12 cellular contexts compared by ENCODE assay signal in the genomic region with DNA sequence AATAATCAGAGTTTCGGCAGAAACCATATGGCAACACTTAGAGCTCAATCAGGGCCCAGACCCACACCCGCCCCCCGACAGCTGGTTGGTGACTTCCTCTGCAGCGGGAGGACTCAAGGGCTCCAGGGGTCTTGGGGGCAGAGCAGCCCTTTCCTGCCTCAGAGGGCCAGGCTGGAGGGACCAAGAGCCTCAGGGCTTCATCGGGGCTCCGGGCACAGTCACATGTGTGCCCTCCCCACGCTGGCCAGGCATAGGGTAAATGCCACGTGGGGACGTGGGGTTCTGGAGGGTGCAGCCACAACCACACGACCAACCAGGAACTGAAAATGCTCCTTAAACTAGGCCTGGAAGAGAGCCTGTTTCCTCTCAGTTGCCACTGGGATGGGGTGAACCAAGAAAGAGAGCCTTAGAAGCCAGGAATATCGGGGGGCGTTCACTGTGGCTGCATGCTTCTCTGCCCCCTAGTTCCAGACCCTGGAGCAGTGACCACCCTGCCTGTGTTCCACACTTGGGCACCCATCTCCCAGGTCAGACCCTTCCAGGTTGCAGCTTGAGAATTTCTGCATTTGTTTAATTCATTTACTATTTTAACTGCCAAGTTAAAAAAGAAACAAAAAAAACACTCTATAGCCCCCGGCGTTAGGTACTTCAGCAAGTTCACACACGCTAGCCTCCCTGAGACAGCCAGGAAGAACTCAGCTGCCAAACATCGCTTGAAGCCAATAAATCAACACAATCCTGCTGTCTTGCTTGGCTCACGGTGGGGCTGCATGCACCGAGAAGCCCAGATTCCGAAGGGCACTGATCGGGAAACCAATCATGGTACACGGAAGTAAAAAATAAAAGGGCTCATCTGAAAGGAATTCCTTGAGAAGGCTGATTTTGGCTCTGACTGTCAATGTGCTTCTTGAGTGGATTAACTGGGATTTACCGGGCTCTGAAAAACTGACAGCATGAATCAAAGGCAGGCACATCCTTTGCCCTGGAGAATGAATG. TPM values are rescaled to one million over a fixed set of nuclear protein-coding genes. Genes with fewer than 3 reads are reported as not detected.
A peak's percentile ranks its signal among the peaks of the same experiment; 100 is the strongest.
DNase-seq lines count a peak whose midpoint lies in the region; ATAC-seq and TF ChIP-seq lines count a peak whose summit lies in the region.
"Had no signal": no experiment of that assay in that cellular context is flagged by ENCODE, and none has a peak within 500 bp of the region (broad histone marks: within the 10 kb centered on the region; RNA-seq: fewer than 3 reads in every experiment).

No MANE protein-coding gene starts in this region.

- H3K9me2 ChIP-seq in MM.1S (replicated peaks; ENCODE audit: insufficient read depth, low read length) (no peaks in the 10 kb centered on the region), OCI-LY7 (ENCODE audit: insufficient read depth, low read length) (no peaks in the 10 kb centered on the region)

- H2AFZ ChIP-seq in mammary epithelial cell (ENCODE audit: low read depth, low read length) = no peak overlapping the region
- no peak overlapping the region for H2AFZ ChIP-seq in MM.1S (ENCODE audit: low read length)
- no peak overlapping the region for H2AFZ ChIP-seq in OCI-LY7 (ENCODE audit: low read length)

- H3K9me3 Mint-ChIP-seq in Caco-2 (ENCODE audit: unreplicated experiment) (peaks cover 8% of the 10 kb centered on the region), nephron progenitor cell (peaks cover 6% of the 10 kb centered on the region)

- no peak for DNase-seq in Caco-2
- peak; percentile 46 for DNase-seq in NCI-H1694 (lab: John Stamatoyannopoulos, UW)
- peak; percentile 61 for DNase-seq in mammary epithelial cell
- no peak for DNase-seq in nephron progenitor cell
- DNase-seq in cerebellar nuclear complex (lab: John Stamatoyannopoulos, UW) = no peak
- no peak for DNase-seq in MM.1S
- no peak for DNase-seq in OCI-LY7 (ENCODE audit: low spot score)
- DNase-seq: activated CD4-positive, alpha-beta memory T cell treated with anti-CD3 and anti-CD28 coated beads, Interleukin-2, amount 10 ng/mL, durations not matched to agents 7 days and 5 days; natural killer cell; stimulated activated naive CD4-positive, alpha-beta T cell had no signal

- H3F3A ChIP-seq in MM.1S (ENCODE audit: insufficient read depth, low read length) = no peaks in the 10 kb centered on the region

- H3K36me3 ChIP-seq in Caco-2 (ENCODE audit: control insufficient read depth, insufficient read depth, low read length) (no peaks in the 10 kb centered on the region), mammary epithelial cell (ENCODE audit: insufficient read depth, low read length) (no peaks in the 10 kb centered on the region), MM.1S (replicated peaks; ENCODE audit: insufficient read depth, low read length) (no peaks in the 10 kb centered on the region), OCI-LY7 (ENCODE audit: insufficient read depth, low read length) (no peaks in the 10 kb centered on the region)

- H3K27ac Mint-ChIP-seq in Caco-2 (ENCODE audit: unreplicated experiment) (peak overlapping the region; percentile 56), nephron progenitor cell (peak overlapping the region; percentile 86)
- H3K27ac Mint-ChIP-seq: activated CD4-positive, alpha-beta memory T cell treated with anti-CD3 and anti-CD28 coated beads, Interleukin-2, amount 10 ng/mL, durations not matched to agents 7 days and 5 days; activated naive CD8-positive, alpha-beta T cell; natural killer cell had no signal

- 24% methylated on average over 17 of the region's 22 CpGs for WGBS in mammary epithelial cell (ENCODE audit: low coverage, missing lambda C conversion rate)

- no peak overlapping the region for H3K27ac ChIP-seq in mammary epithelial cell (ENCODE audit: insufficient read depth, low read depth, low read length)
- H3K27ac ChIP-seq in MM.1S (ENCODE audit: low read length) = no peak overlapping the region
- H3K27ac ChIP-seq in OCI-LY7 (ENCODE audit: low read depth, low read length, poor library complexity, severe bottlenecking) = no peak overlapping the region

- no peaks in the 10 kb centered on the region; the same call in 1 of the 2 replicates for H3K4me1 ChIP-seq in Caco-2
- no peaks in the 10 kb centered on the region for H3K4me1 ChIP-seq in mammary epithelial cell (ENCODE audit: insufficient read depth, low read length)
- no peaks in the 10 kb centered on the region for H3K4me1 ChIP-seq in MM.1S (ENCODE audit: low read length)
- H3K4me1 ChIP-seq in OCI-LY7 (ENCODE audit: insufficient read depth, low read length, poor library complexity, severe bottlenecking) = no peaks in the 10 kb centered on the region

- H3K36me3 Mint-ChIP-seq in Caco-2 (ENCODE audit: insufficient read depth, unreplicated experiment) = no peaks in the 10 kb centered on the region
- H3K36me3 Mint-ChIP-seq in nephron progenitor cell (ENCODE audit: low read depth) = no peaks in the 10 kb centered on the region
- H3K36me3 Mint-ChIP-seq: natural killer cell had no signal

- CTCF ChIA-PET in Caco-2 (lab: Charles Lee) = no interaction called here
- CTCF ChIA-PET in mammary epithelial cell (lab: Charles Lee; ENCODE audit: low non-redundant PET) = no interaction called here
- CTCF ChIA-PET in OCI-LY7 (lab: Charles Lee; ENCODE audit: unreplicated experiment) = no interaction called here

- H4K20me1 ChIP-seq in mammary epithelial cell (ENCODE audit: insufficient read depth, low read length) (no peaks in the 10 kb centered on the region), MM.1S (ENCODE audit: insufficient read depth, low read length) (no peaks in the 10 kb centered on the region), OCI-LY7 (ENCODE audit: insufficient read depth, low read length) (no peaks in the 10 kb centered on the region)

- in situ Hi-C loops in mammary epithelial cell (cut with MboI; ENCODE audit: low sequenced_read_pairs in 2 of 2) = loop anchor here in 1 of 2 donors (25.0 kb wide), 2 partner anchors 299 to 1199 kb away; a partner anchor contains a TSS

- H3K27me3 Mint-ChIP-seq in Caco-2 (ENCODE audit: insufficient read depth, unreplicated experiment) = peaks cover 21% of the 10 kb centered on the region
- H3K27me3 Mint-ChIP-seq in nephron progenitor cell (ENCODE audit: low read depth, poor library complexity) = peaks cover 33% of the 10 kb centered on the region
- H3K27me3 Mint-ChIP-seq: activated CD4-positive, alpha-beta memory T cell treated with anti-CD3 and anti-CD28 coated beads, Interleukin-2, amount 10 ng/mL, durations not matched to agents 7 days and 5 days had no signal

- H3K4me1 Mint-ChIP-seq in Caco-2 (ENCODE audit: low read depth, unreplicated experiment) = peaks cover 8% of the 10 kb centered on the region
- H3K4me1 Mint-ChIP-seq in nephron progenitor cell = peaks cover 64% of the 10 kb centered on the region
- H3K4me1 Mint-ChIP-seq: activated CD4-positive, alpha-beta memory T cell treated with anti-CD3 and anti-CD28 coated beads, Interleukin-2, amount 10 ng/mL, durations not matched to agents 7 days and 5 days; natural killer cell had no signal

- no peak for ATAC-seq in HG02938 (IDR thresholded peaks at IDR 0.05; ENCODE audit: unreplicated experiment)
- ATAC-seq: natural killer cell had no signal

- H3K9ac ChIP-seq in mammary epithelial cell (ENCODE audit: insufficient read depth, low read length) (no peak overlapping the region), MM.1S (ENCODE audit: low read length) (no peak overlapping the region)

- dilution Hi-C loops in mammary epithelial cell (cut with HindIII; ENCODE audit: low sequenced_read_pairs) = no loop called here

- BruUV-seq in Caco-2 (replicated peaks; lab: Mats Ljungman, UMichigan) = no TSS peak
- BruUV-seq in mammary epithelial cell (replicated peaks; lab: Mats Ljungman, UMichigan) = no TSS peak
- no TSS peak for BruUV-seq in OCI-LY7 (replicated peaks; lab: Mats Ljungman, UMichigan)

- H3K9me3 ChIP-seq in Caco-2 (peaks cover 6% of the 10 kb centered on the region), mammary epithelial cell (replicated peaks; ENCODE audit: insufficient read depth, low read length) (peaks cover 3% of the 10 kb centered on the region), MM.1S (replicated peaks; ENCODE audit: insufficient read depth, low read length) (no peaks in the 10 kb centered on the region), OCI-LY7 (ENCODE audit: low read length) (peaks cover 3% of the 10 kb centered on the region; the same call in 1 of the 2 replicates)

- H3K79me2 ChIP-seq in mammary epithelial cell (ENCODE audit: insufficient read depth, low read length) = no peaks in the 10 kb centered on the region
- no peaks in the 10 kb centered on the region for H3K79me2 ChIP-seq in MM.1S (ENCODE audit: low read length)
- no peaks in the 10 kb centered on the region for H3K79me2 ChIP-seq in OCI-LY7 (ENCODE audit: insufficient read depth, low read depth, low read length)

- POLR2A ChIA-PET in Caco-2 (lab: Charles Lee) (no interaction called here), OCI-LY7 (lab: Charles Lee) (no interaction called here)

- H3K4me2 ChIP-seq in mammary epithelial cell (ENCODE audit: insufficient read depth, low read depth, low read length) (peak overlapping the region; percentile 43), MM.1S (ENCODE audit: low read depth, low read length) (no peak overlapping the region), OCI-LY7 (ENCODE audit: low read length) (no peak overlapping the region)

- intact Hi-C loops in Caco-2 (cut with micrococcal nuclease; ENCODE audit: unreplicated experiment) (no loop called here), mammary epithelial cell (cut with micrococcal nuclease) (no loop called here), OCI-LY7 (cut with micrococcal nuclease; ENCODE audit: unreplicated experiment) (no loop called here)

- no peak overlapping the region for H3K4me3 Mint-ChIP-seq in Caco-2 (ENCODE audit: unreplicated experiment)
- H3K4me3 Mint-ChIP-seq in nephron progenitor cell = peak overlapping the region; percentile 13
- H3K4me3 Mint-ChIP-seq: activated CD4-positive, alpha-beta memory T cell treated with anti-CD3 and anti-CD28 coated beads, Interleukin-2, amount 10 ng/mL, durations not matched to agents 7 days and 5 days; activated naive CD8-positive, alpha-beta T cell; natural killer cell had no signal

- H3K4me3 ChIP-seq in Caco-2 (ENCODE audit: low read depth, low read length) (no peak overlapping the region), mammary epithelial cell (replicated peaks in 1 of 3; ENCODE audit: insufficient read depth in 1 of 3, low read depth in 2 of 3, low read length in 3 of 3) (no peak overlapping the region), MM.1S (ENCODE audit: low read length) (no peak overlapping the region), OCI-LY7 (ENCODE audit: low read depth, low read length, poor library complexity, severe bottlenecking) (no peak overlapping the region)

- TF ChIP-seq CTCF in Caco-2 (IDR thresholded peaks at IDR 0.05; ENCODE audit: insufficient read depth in 1 of 2, low read depth in 1 of 2, low read length in 1 of 2, severe bottlenecking in 1 of 2, unreplicated experiment in 1 of 2) (no peak), mammary epithelial cell (conservative IDR thresholded peaks at IDR 0.05 in 1 of 2, IDR thresholded peaks at IDR 0.05 in 1 of 2; ENCODE audit: extremely low read depth in 1 of 2, insufficient read depth in 1 of 2, low read depth in 1 of 2, low read length in 2 of 2) (no peak), nephron progenitor cell (IDR thresholded peaks at IDR 0.05) (no peak), MM.1S (IDR thresholded peaks at IDR 0.05; ENCODE audit: low read length) (no peak), OCI-LY7 (conservative IDR thresholded peaks at IDR 0.05; ENCODE audit: low read length) (no peak)

- H3K27me3 ChIP-seq in Caco-2 (replicated peaks; ENCODE audit: control insufficient read depth, insufficient read depth, low read length) = no peaks in the 10 kb centered on the region
- H3K27me3 ChIP-seq in mammary epithelial cell (ENCODE audit: insufficient read depth, low read length) = no peaks in the 10 kb centered on the region
- H3K27me3 ChIP-seq in MM.1S (replicated peaks; ENCODE audit: insufficient read depth, low read length) = peaks cover 81% of the 10 kb centered on the region

RNA-seq across cellular contexts. Expression of a gene that starts 56.1 kb away (rescaled TPM):
- 78.2 and 82.1 TPM in 2 replicates for total RNA-seq in Caco-2 (2022)
- 10 to 100 TPM; 14.8 to 25.2 TPM for total RNA-seq in mammary epithelial cell
- 9.6 TPM for polyA plus RNA-seq in mammary epithelial cell
- 12.2 TPM for polyA minus RNA-seq in mammary epithelial cell
- 69.7 and 86.3 TPM in 2 replicates for total RNA-seq in OCI-LY7 (2014; rRNA removed; shearing (Covaris generic))
- total RNA-seq in OCI-LY7 (2022) = 139 and 146 TPM in 2 replicates

Comparison
In these comparisons a context has a peak if more than half of its experiments do, and no peak if none do; other contexts are left out.
1. DNase-seq: peak in NCI-H1694 (single experiment) and mammary epithelial cell (single experiment); none in Caco-2 (0 of 2), nephron progenitor cell (single experiment), cerebellar nuclear complex (0 of 2), MM.1S (single experiment) and OCI-LY7 (single experiment).